ENCODE assay signal across 26 cellular contexts in the genomic region with DNA sequence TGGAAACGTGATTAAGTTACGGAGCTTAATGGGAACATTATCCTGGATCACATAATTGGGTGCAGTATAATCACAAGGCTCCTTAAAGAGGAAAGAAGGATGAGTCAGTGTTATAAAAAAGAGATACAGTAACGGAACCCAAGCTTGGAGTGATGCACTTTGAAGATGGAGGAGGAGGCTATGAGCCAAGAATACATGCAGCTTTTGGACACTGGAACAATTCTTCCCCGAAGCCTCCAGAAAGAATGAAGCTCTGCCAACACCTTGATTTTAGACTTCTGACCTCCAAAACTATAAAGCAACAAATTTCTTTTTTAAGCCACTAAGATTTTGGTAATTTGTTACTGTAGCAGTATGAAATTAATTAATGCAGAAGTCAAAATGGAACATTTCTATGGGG.
"Had no signal": no experiment of that assay in that cellular context is flagged by ENCODE, and none has a peak within 500 bp of the region (broad histone marks: within the 10 kb centered on the region; RNA-seq: fewer than 3 reads in every experiment).

No MANE protein-coding gene starts in this region.

- H3K4me3 ChIP-seq: pancreas, prostate gland, right lobe of liver, sigmoid colon, thoracic aorta, thyroid gland, tibial nerve, upper lobe of left lung, vagina had no signal

- DNase-seq: naive thymus-derived CD8-positive, alpha-beta T cell; nephron progenitor cell; pancreas; right cardiac atrium; right lobe of liver; sigmoid colon; small intestine; stimulated activated CD4-positive, alpha-beta T cell treated with anti-CD3 and anti-CD28 coated beads, Interleukin-15, amount 100 ng/mL, for 24 hours; stimulated activated CD4-positive, alpha-beta T cell treated with anti-CD3 and anti-CD28 coated beads, Interleukin-2, amount 100 ng/mL, for 24 hours; stimulated activated CD4-positive, alpha-beta T cell treated with anti-CD3 and anti-CD28 coated beads, Interleukin-2, amount 100 ng/mL, for 48 hours; stimulated activated CD4-positive, alpha-beta T cell treated with anti-CD3 and anti-CD28 coated beads, Interleukin-4, amount 100 ng/mL, for 24 hours; stimulated activated naive B cell treated with anti-CD40 and anti-IgM and Interleukin-4, amounts not matched to agents 10 μg/mL and 1 μg/mL and 100 μg/mL, for 72 hours; stimulated activated naive CD4-positive, alpha-beta T cell treated with Interleukin-2 at 50 U/mL for 16 hours; substantia nigra; thyroid gland; trophoblast cell; upper lobe of left lung had no signal

- H3K4me1 ChIP-seq: pancreas, prostate gland, right lobe of liver, sigmoid colon, thyroid gland, tibial nerve, upper lobe of left lung, vagina had no signal

- H3K27ac ChIP-seq: neutrophil, pancreas, prostate gland, right lobe of liver, sigmoid colon, thoracic aorta, thyroid gland, tibial nerve, upper lobe of left lung, vagina had no signal

- ATAC-seq: naive thymus-derived CD8-positive, alpha-beta T cell; natural killer cell treated with Interleukin-12 subunit alpha and Interleukin-12 subunit beta and Interleukin-15 and Interleukin-18, amount 100 ng/mL, for 72 hours; pancreas; right cardiac atrium; right lobe of liver; stimulated activated effector memory CD8-positive, alpha-beta T cell treated with anti-CD3 and anti-CD28 coated beads, Interleukin-12 subunit alpha, Interleukin-12 subunit beta, amount 100 ng/mL, for 72 hours; stimulated activated naive B cell treated with anti-CD40 and anti-IgM and Interleukin-4, amounts not matched to agents 10 μg/mL and 1 μg/mL and 100 μg/mL, for 72 hours had no signal

- H3K27ac Mint-ChIP-seq: naive thymus-derived CD8-positive, alpha-beta T cell; natural killer cell treated with Interleukin-12 subunit alpha and Interleukin-12 subunit beta and Interleukin-15 and Interleukin-18, amount 100 ng/mL, for 72 hours; nephron progenitor cell; stimulated activated effector memory CD8-positive, alpha-beta T cell treated with anti-CD3 and anti-CD28 coated beads, Interleukin-12 subunit alpha, Interleukin-12 subunit beta, amount 100 ng/mL, for 72 hours; stimulated activated naive B cell treated with anti-CD40 and anti-IgM and Interleukin-4, amounts not matched to agents 10 μg/mL and 1 μg/mL and 100 μg/mL, for 72 hours; stimulated activated naive CD8-positive, alpha-beta T cell treated with anti-CD3 and anti-CD28 coated beads, Interleukin-15, Interleukin-2, amounts not matched to agents 100 ng/mL and 50 ng/mL, for 24 hours had no signal

- H3K36me3 ChIP-seq: neutrophil, pancreas, prostate gland, right lobe of liver, sigmoid colon, thoracic aorta, thyroid gland, tibial nerve, upper lobe of left lung, vagina had no signal

- H3K4me1 Mint-ChIP-seq: naive thymus-derived CD8-positive, alpha-beta T cell; nephron progenitor cell; stimulated activated effector memory CD8-positive, alpha-beta T cell treated with anti-CD3 and anti-CD28 coated beads, Interleukin-12 subunit alpha, Interleukin-12 subunit beta, amount 100 ng/mL, for 72 hours; stimulated activated naive B cell treated with anti-CD40 and anti-IgM and Interleukin-4, amounts not matched to agents 10 μg/mL and 1 μg/mL and 100 μg/mL, for 72 hours had no signal

- H3K9me3 ChIP-seq: neutrophil, pancreas, prostate gland, right lobe of liver, thoracic aorta, thyroid gland, upper lobe of left lung, vagina had no signal

- H3K27me3 ChIP-seq: neutrophil, pancreas, right lobe of liver, sigmoid colon, thyroid gland, tibial nerve, upper lobe of left lung, vagina had no signal

- H3K27me3 Mint-ChIP-seq: naive thymus-derived CD8-positive, alpha-beta T cell; natural killer cell treated with Interleukin-12 subunit alpha and Interleukin-12 subunit beta and Interleukin-15 and Interleukin-18, amount 100 ng/mL, for 72 hours; stimulated activated naive B cell treated with anti-CD40 and anti-IgM and Interleukin-4, amounts not matched to agents 10 μg/mL and 1 μg/mL and 100 μg/mL, for 72 hours; stimulated activated naive CD8-positive, alpha-beta T cell treated with anti-CD3 and anti-CD28 coated beads, Interleukin-15, Interleukin-2, amounts not matched to agents 100 ng/mL and 50 ng/mL, for 24 hours had no signal

- H3K4me3 Mint-ChIP-seq: naive thymus-derived CD8-positive, alpha-beta T cell; natural killer cell treated with Interleukin-12 subunit alpha and Interleukin-12 subunit beta and Interleukin-15 and Interleukin-18, amount 100 ng/mL, for 72 hours; nephron progenitor cell; neural crest cell; stimulated activated effector memory CD8-positive, alpha-beta T cell treated with anti-CD3 and anti-CD28 coated beads, Interleukin-12 subunit alpha, Interleukin-12 subunit beta, amount 100 ng/mL, for 72 hours; stimulated activated naive B cell treated with anti-CD40 and anti-IgM and Interleukin-4, amounts not matched to agents 10 μg/mL and 1 μg/mL and 100 μg/mL, for 72 hours; stimulated activated naive CD8-positive, alpha-beta T cell treated with anti-CD3 and anti-CD28 coated beads, Interleukin-15, Interleukin-2, amounts not matched to agents 100 ng/mL and 50 ng/mL, for 24 hours had no signal
